ENCODE assay signal across 11 cellular contexts in genomic region chr4:86451560-86452322, GRCh38.
DNase-seq lines count a peak whose midpoint lies in the region; FAIRE-seq and TF ChIP-seq lines count a peak whose summit lies in the region.
"Had no signal": no experiment of that assay in that cellular context is flagged by ENCODE, and none has a peak within 500 bp of the region (broad histone marks: within the 10 kb centered on the region; RNA-seq: fewer than 3 reads in every experiment).

No MANE protein-coding gene starts in this region.

- DNase-seq in HTR-8/SVneo (ENCODE audit: insufficient read length, low spot score) (peak; percentile 3), astrocyte of the hippocampus (ENCODE audit: low read depth, low spot score) (peak; percentile 33), tibial artery (no peak), GM13977 (ENCODE audit: low spot score) (no peak)
- no peak for DNase-seq in activated naive CD4-positive, alpha-beta T cell treated with anti-CD3 and anti-CD28 coated beads, Interleukin-2, amount 50 U/mL, for 16 hours
- DNase-seq in central memory CD4-positive, alpha-beta T cell: no peak
- DNase-seq in stimulated activated CD4-positive, alpha-beta T cell treated with anti-CD3 and anti-CD28 coated beads, Interleukin-15, amount 100 ng/mL, for 24 hours: no peak
- DNase-seq: activated naive CD8-positive, alpha-beta T cell treated with anti-CD3 and anti-CD28 coated beads, Interleukin-2, amount 10 ng/mL, durations not matched to agents 7 days and 5 days; HFFc6; immature natural killer cell had no signal

- H3K36me3 ChIP-seq in iPS-20b (ENCODE audit: insufficient read depth, low read depth, low read length): no peaks in the 10 kb centered on the region
- no peaks in the 10 kb centered on the region for H3K36me3 ChIP-seq in tibial artery

- intact Hi-C loops in tibial artery (cut with DNase I; ENCODE audit: low total_unique reads): no loop called here

- in situ Hi-C loops in GM13977 (cut with MboI; ENCODE audit: low pct_unique_long_range_greater_than_20kb, low sequenced_read_pairs, unreplicated experiment): no loop called here

- no peak for TF ChIP-seq CTCF in tibial artery (IDR thresholded peaks at IDR 0.05)
- TF ChIP-seq CTCF in GM13977 (IDR thresholded peaks at IDR 0.05; ENCODE audit: extremely low read depth, insufficient read depth, missing control alignments): no peak

- H3K9ac ChIP-seq in iPS-20b (ENCODE audit: low read depth, low read length): peak overlapping the region; percentile 50; the same call in 1 of the 2 replicates

- H3K27ac ChIP-seq in iPS-20b (ENCODE audit: low read length) (peak overlapping the region; percentile 34), tibial artery (no peak overlapping the region)

- H3K27me3 ChIP-seq in iPS-20b (ENCODE audit: insufficient read depth, low read length): no peaks in the 10 kb centered on the region
- no peaks in the 10 kb centered on the region for H3K27me3 ChIP-seq in tibial artery

- H3K4me3 ChIP-seq in iPS-20b (ENCODE audit: low read length): peak overlapping the region; percentile 14
- H3K4me3 ChIP-seq in tibial artery: peak overlapping the region; percentile 37 to 38

- H3K9me3 ChIP-seq in iPS-20b (ENCODE audit: insufficient read depth, low read depth, low read length): no peaks in the 10 kb centered on the region
- no peaks in the 10 kb centered on the region for H3K9me3 ChIP-seq in tibial artery

- FAIRE-seq in HTR-8/SVneo (lab: Jason Lieb, UNC): no peak

- peaks cover 31% of the 10 kb centered on the region for H3K4me1 ChIP-seq in iPS-20b (ENCODE audit: insufficient read depth, low read length)
- no peaks in the 10 kb centered on the region for H3K4me1 ChIP-seq in tibial artery

Comparison
In these comparisons a context has a peak if more than half of its experiments do, and no peak if none do; other contexts are left out.
1. DNase-seq: peak in HTR-8/SVneo (single experiment) and astrocyte of the hippocampus (single experiment); none in tibial artery (0 of 2), activated naive CD4-positive, alpha-beta T cell treated with anti-CD3 and anti-CD28 coated beads, Interleukin-2, amount 50 U/mL, for 16 hours (single experiment), central memory CD4-positive, alpha-beta T cell (single experiment), stimulated activated CD4-positive, alpha-beta T cell treated with anti-CD3 and anti-CD28 coated beads, Interleukin-15, amount 100 ng/mL, for 24 hours (single experiment) and GM13977 (single experiment).